Comparison of ENCODE assay signal across 14 cellular contexts in the genomic region with DNA sequence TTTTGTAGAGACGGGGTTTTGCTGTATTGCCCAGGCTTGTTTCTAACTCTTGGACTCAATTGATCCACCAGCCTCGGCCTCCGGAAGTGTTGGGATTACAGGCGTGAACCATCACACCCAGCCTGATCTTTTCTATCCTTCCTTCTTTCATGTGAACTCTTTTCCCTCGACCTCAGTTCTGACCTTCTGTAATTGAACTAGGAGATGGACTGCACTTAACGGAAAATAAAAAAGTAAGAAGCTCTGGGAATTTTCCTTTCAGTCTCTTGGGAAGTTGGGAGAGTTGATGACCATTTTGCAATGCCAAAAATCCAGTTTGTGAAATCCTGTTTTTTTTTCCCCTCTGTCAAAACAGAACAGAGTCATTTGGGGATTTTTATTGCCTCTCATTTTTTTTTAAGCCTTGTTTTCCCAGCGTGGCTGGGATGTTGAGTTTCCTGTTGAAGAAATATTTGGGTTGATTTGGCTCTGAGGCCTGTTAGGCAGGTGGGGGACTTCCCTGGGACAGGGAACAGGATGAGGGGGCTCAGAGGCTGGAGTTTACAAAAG. TPM values are rescaled to one million over a fixed set of nuclear protein-coding genes. Genes with fewer than 3 reads are reported as not detected.
DNase-seq lines count a peak whose midpoint lies in the region; ATAC-seq and TF ChIP-seq lines count a peak whose summit lies in the region.
"Had no signal": no experiment of that assay in that cellular context is flagged by ENCODE, and none has a peak within 500 bp of the region (broad histone marks: within the 10 kb centered on the region; RNA-seq: fewer than 3 reads in every experiment).

No MANE protein-coding gene starts in this region.

- H3K27me3 Mint-ChIP-seq in activated T-cell treated with anti-CD3 and anti-CD28 coated beads, Interleukin-2, amount 50 U/mL, for 24 hours = no peaks in the 10 kb centered on the region

- H3K23ac ChIP-seq in IMR-90 (ENCODE audit: low read depth, low read length) = 0 out of 2 replicates have a peak overlapping the region, but pooled peaks have one; percentile 17

- H3K27me3 ChIP-seq in IMR-90 (ENCODE audit: control insufficient read depth, insufficient read depth, low read length) (no peaks in the 10 kb centered on the region), esophagus squamous epithelium (no peaks in the 10 kb centered on the region), mucosa of rectum (ENCODE audit: control insufficient read depth in 2 of 2, insufficient read depth in 2 of 2, low read length in 2 of 2) (no peaks in the 10 kb centered on the region)
- H3K27me3 ChIP-seq: BLaER1 had no signal

- H3K4me3 ChIP-seq in IMR-90 (ENCODE audit: insufficient read depth, low read depth, low read length) (no peak overlapping the region), esophagus squamous epithelium (no peak overlapping the region), mucosa of rectum (ENCODE audit: low read length in 2 of 2) (no peak overlapping the region)
- H3K4me3 ChIP-seq: BLaER1 had no signal

- peaks cover 4% of the 10 kb centered on the region for H3K4me1 Mint-ChIP-seq in activated T-cell treated with anti-CD3 and anti-CD28 coated beads, Interleukin-2, amount 50 U/mL, for 24 hours (ENCODE audit: low read depth)

- no CpG with 5 or more reads among the region's 7 CpGs for WGBS in IMR-90 (ENCODE audit: extremely low coverage in 2 of 2, insufficient read length in 1 of 2), 2 experiments
- 35 to 40% methylated on average over 7 of the region's 7 CpGs for WGBS in esophagus squamous epithelium, 2 donors

- H3K4me2 ChIP-seq in IMR-90 (ENCODE audit: low read depth, low read length) = no peak overlapping the region
- H3K4me2 ChIP-seq: BLaER1 had no signal

- peaks cover 0 to 3% of the 10 kb centered on the region in 2 experiments; a peak in 1 of 4 replicates for H3K79me1 ChIP-seq in IMR-90 (ENCODE audit: low read depth in 1 of 2, low read length in 2 of 2)

- POLR2A ChIA-PET in IMR-90 (lab: Charles Lee; ENCODE audit: unreplicated experiment) = no interaction called here

- intact Hi-C loops in IMR-90 (cut with micrococcal nuclease) = no loop called here
- intact Hi-C loops in esophagus squamous epithelium (cut with DNase I) = no loop called here

- H2BK120ac ChIP-seq in IMR-90 (ENCODE audit: low read depth, low read length) = peak overlapping the region; percentile 70; the same call in 1 of the 2 replicates

- H3K27ac Mint-ChIP-seq in activated T-cell treated with anti-CD3 and anti-CD28 coated beads, Interleukin-2, amount 50 U/mL, for 24 hours = no peak overlapping the region
- H3K27ac Mint-ChIP-seq: activated CD8-positive, alpha-beta memory T cell treated with anti-CD3 and anti-CD28 coated beads, Interleukin-2, amount 10 ng/mL, durations not matched to agents 7 days and 5 days had no signal

- no peaks in the 10 kb centered on the region for H3K9me3 Mint-ChIP-seq in activated T-cell treated with anti-CD3 and anti-CD28 coated beads, Interleukin-2, amount 50 U/mL, for 24 hours

- dilution Hi-C loops in IMR-90 (cut with HindIII; ENCODE audit: low sequenced_read_pairs, unreplicated experiment) = no loop called here

- peak overlapping the region; percentile 58 for H3K27ac ChIP-seq in IMR-90 (ENCODE audit: insufficient read depth, low read length)
- peak overlapping the region; percentile 39 to 88 (median 83) for H3K27ac ChIP-seq in esophagus squamous epithelium
- H3K27ac ChIP-seq in mucosa of rectum (ENCODE audit: low read depth in 2 of 2, low read length in 2 of 2) = peak overlapping the region; percentile 13 to 60
- H3K27ac ChIP-seq: BLaER1, epithelial cell of prostate had no signal

- no peak overlapping the region for H2AFZ ChIP-seq in IMR-90 (replicated peaks; ENCODE audit: low read length, poor library complexity)

- H3K18ac ChIP-seq in IMR-90 (ENCODE audit: low read depth, low read length) = no peak overlapping the region

- DNase-seq in IMR-90 (peak; percentile 43), esophagus squamous epithelium (lab: John Stamatoyannopoulos, UW) (no peak), stromal cell of bone marrow (ENCODE audit: low read depth) (peak; percentile 88), DMS 273 treated with DMSO at 0.1 percent for 48 hours (lab: John Stamatoyannopoulos, UW) (no peak), NCI-H524 (lab: John Stamatoyannopoulos, UW) (no peak)
- no peak for DNase-seq in activated T-cell treated with anti-CD3 and anti-CD28 coated beads, Interleukin-2, amount 50 U/mL, for 24 hours
- DNase-seq: activated CD8-positive, alpha-beta memory T cell treated with anti-CD3 and anti-CD28 coated beads, Interleukin-2, amount 10 ng/mL, durations not matched to agents 7 days and 5 days; kidney glomerular epithelial cell; NCI-H1930; stimulated activated CD8-positive, alpha-beta memory T cell treated with anti-CD3 and anti-CD28 coated beads, Interleukin-4, amount 100 ng/mL, for 48 hours had no signal

- no peak overlapping the region for H4K5ac ChIP-seq in IMR-90 (ENCODE audit: low read depth, low read length)

- H3K36me3 Mint-ChIP-seq in activated T-cell treated with anti-CD3 and anti-CD28 coated beads, Interleukin-2, amount 50 U/mL, for 24 hours (ENCODE audit: low read depth) = no peaks in the 10 kb centered on the region

- H3K36me3 ChIP-seq in IMR-90 (ENCODE audit: control insufficient read depth, insufficient read depth, low read length) (no peaks in the 10 kb centered on the region), esophagus squamous epithelium (no peaks in the 10 kb centered on the region), mucosa of rectum (ENCODE audit: control insufficient read depth in 2 of 2, insufficient read depth in 2 of 2, low read length in 2 of 2) (no peaks in the 10 kb centered on the region)

- H3K4me1 ChIP-seq in IMR-90 (ENCODE audit: control insufficient read depth, insufficient read depth, low read length) = peaks cover 12% of the 10 kb centered on the region
- H3K4me1 ChIP-seq in esophagus squamous epithelium = peaks cover 12 to 57% (median 40%) of the 10 kb centered on the region in 3 donors
- H3K4me1 ChIP-seq in mucosa of rectum (ENCODE audit: control insufficient read depth in 2 of 2, insufficient read depth in 2 of 2, low read length in 2 of 2) = peaks cover 2 to 9% of the 10 kb centered on the region in 2 donors

- no peak for TF ChIP-seq RAD21 in IMR-90 (IDR thresholded peaks at IDR 0.05; ENCODE audit: low read length)

- H4K20me1 ChIP-seq in IMR-90 (ENCODE audit: insufficient read depth, low read length) = no peaks in the 10 kb centered on the region
- H4K20me1 ChIP-seq: BLaER1 had no signal

- H3K4ac ChIP-seq in IMR-90 (ENCODE audit: low read depth, low read length) = peak overlapping the region; percentile 46; the same call in 1 of the 2 replicates

- H2BK20ac ChIP-seq in IMR-90 (ENCODE audit: low read depth, low read length) = no peak overlapping the region

- TF ChIP-seq CTCF in IMR-90 (conservative IDR thresholded peaks at IDR 0.05; ENCODE audit: low read depth, low read length) = no peak
- no peak for TF ChIP-seq CTCF in esophagus squamous epithelium (IDR thresholded peaks at IDR 0.05)

- H3K9me3 ChIP-seq in IMR-90 (ENCODE audit: control insufficient read depth, insufficient read depth, low read length) (peaks cover 2% of the 10 kb centered on the region), esophagus squamous epithelium (no peaks in the 10 kb centered on the region), mucosa of rectum (ENCODE audit: control insufficient read depth in 2 of 2, low read length in 2 of 2) (no peaks in the 10 kb centered on the region)

- no peak overlapping the region for H3K4me3 Mint-ChIP-seq in activated T-cell treated with anti-CD3 and anti-CD28 coated beads, Interleukin-2, amount 50 U/mL, for 24 hours
- H3K4me3 Mint-ChIP-seq: activated CD8-positive, alpha-beta memory T cell treated with anti-CD3 and anti-CD28 coated beads, Interleukin-2, amount 10 ng/mL, durations not matched to agents 7 days and 5 days had no signal

- no peak overlapping the region for H2AK9ac ChIP-seq in IMR-90 (replicated peaks; ENCODE audit: low read depth, low read length, poor library complexity)

- no peak overlapping the region; the same call in 1 of the 2 replicates for H3K14ac ChIP-seq in IMR-90 (replicated peaks; ENCODE audit: low read depth, low read length)

- H2AK5ac ChIP-seq in IMR-90 (ENCODE audit: low read depth, low read length) = peak overlapping the region; percentile 54; the same call in 1 of the 2 replicates

- no peak overlapping the region for H3K56ac ChIP-seq in IMR-90 (ENCODE audit: extremely low read depth, insufficient read depth, low read length)

- H3K9ac ChIP-seq in IMR-90 (ENCODE audit: low read depth, low read length) (no peak overlapping the region), mucosa of rectum (ENCODE audit: low read depth in 1 of 2, low read length in 2 of 2) (no peak overlapping the region)
- H3K9ac ChIP-seq: BLaER1 had no signal

- TF ChIP-seq POLR2A in IMR-90 (IDR thresholded peaks at IDR 0.05; ENCODE audit: low read depth, low read length) (no peak), esophagus squamous epithelium (IDR thresholded peaks at IDR 0.05) (no peak)

- H4K91ac ChIP-seq in IMR-90 (ENCODE audit: insufficient read depth, low read depth, low read length) = 0 out of 2 replicates have a peak overlapping the region, but pooled peaks have one; percentile 30

- no peak for ATAC-seq in IMR-90 (ENCODE audit: low read depth)
- no peak for ATAC-seq in HG02623 (IDR thresholded peaks at IDR 0.05; ENCODE audit: unreplicated experiment)
- ATAC-seq: activated CD8-positive, alpha-beta memory T cell treated with anti-CD3 and anti-CD28 coated beads, Interleukin-2, amount 10 ng/mL, durations not matched to agents 7 days and 5 days had no signal

- no TSS peak for BruUV-seq in IMR-90 (replicated peaks; lab: Mats Ljungman, UMichigan)

- no peak overlapping the region for H2BK5ac ChIP-seq in IMR-90 (ENCODE audit: low read depth, low read length, poor library complexity, severe bottlenecking)

- peak overlapping the region in 1 of 2 experiments; percentile 50; a peak in 1 of 4 replicates for H4K8ac ChIP-seq in IMR-90 (ENCODE audit: low read depth in 2 of 2, low read length in 2 of 2)

- H3K9me1 ChIP-seq in IMR-90 (ENCODE audit: insufficient read depth, low read length) = peaks cover 12% of the 10 kb centered on the region

- CTCF ChIA-PET in IMR-90 (lab: Yijun Ruan, JAX) = no interaction called here

- H2BK15ac ChIP-seq in IMR-90 (ENCODE audit: low read depth, low read length) = peak overlapping the region; percentile 66; the same call in 1 of the 3 replicates

- in situ Hi-C loops in IMR-90 (cut with MboI; ENCODE audit: low sequenced_read_pairs) = no loop called here

RNA-seq across cellular contexts. Expression of gene CYB5R3, which starts 26.9 kb away (rescaled TPM):
- total RNA-seq in IMR-90 (2012; rRNA removed) (37.5 and 44.1 TPM in 2 replicates), esophagus squamous epithelium (10 to 100 TPM; 49.5 to 81.6 (median 71.7) TPM)
- polyA plus RNA-seq in IMR-90 (2012; rRNA removed) = 362 and 405 TPM in 2 replicates
- polyA plus RNA-seq in IMR-90 (2012; cell fraction: cytosol; rRNA removed) = 217 and 450 TPM in 2 replicates
- polyA plus RNA-seq in IMR-90 (2012; cell fraction: nucleus; rRNA removed; ENCODE audit: low replicate concordance) = 98.1 and 215 TPM in 2 replicates

RNA-seq across cellular contexts. Expression of gene ATP5MGL, which starts 35.7 kb away (rescaled TPM):
- total RNA-seq in IMR-90 (2012; rRNA removed) = 0.18 TPM in 1 of 2 replicates, not detected in the other
- not detected in 2 replicates for polyA plus RNA-seq in IMR-90 (2012; rRNA removed)
- not detected in 2 replicates for polyA plus RNA-seq in IMR-90 (2012; cell fraction: cytosol; rRNA removed)
- 0.10 TPM in 1 of 2 replicates, not detected in the other for polyA plus RNA-seq in IMR-90 (2012; cell fraction: nucleus; rRNA removed; ENCODE audit: low replicate concordance)
- total RNA-seq in esophagus squamous epithelium = under 1 TPM in 1 of 4 donors, not detected in 3; 0.76 TPM

RNA-seq across cellular contexts. Expression of gene A4GALT, which starts 44.5 kb away (rescaled TPM):
- total RNA-seq in IMR-90 (2012; rRNA removed) (1.6 and 1.9 TPM in 2 replicates), esophagus squamous epithelium (10 to 100 TPM; 13.9 to 22.0 (median 17.6) TPM)
- polyA plus RNA-seq in IMR-90 (2012; rRNA removed) = 6.1 and 6.3 TPM in 2 replicates
- 3.4 and 8.7 TPM in 2 replicates for polyA plus RNA-seq in IMR-90 (2012; cell fraction: cytosol; rRNA removed)
- polyA plus RNA-seq in IMR-90 (2012; cell fraction: nucleus; rRNA removed; ENCODE audit: low replicate concordance) = 3.6 and 6.1 TPM in 2 replicates

Comparison
In these comparisons a context has a peak if more than half of its experiments do, and no peak if none do; other contexts are left out.
1. DNase-seq: peak in IMR-90 (single experiment) and stromal cell of bone marrow (single experiment); none in esophagus squamous epithelium (single experiment), activated T-cell treated with anti-CD3 and anti-CD28 coated beads, Interleukin-2, amount 50 U/mL, for 24 hours (single experiment), DMS 273 treated with DMSO at 0.1 percent for 48 hours (single experiment) and NCI-H524 (0 of 2).
2. Peak in every context shown above with its lines, with median percentiles within 50 percentile points of each other: H3K27ac ChIP-seq.